Comparison of ENCODE assay signal across 26 cellular contexts in genomic region chr10:17141504-17142229, GRCh38.
"Had no signal": no experiment of that assay in that cellular context is flagged by ENCODE, and none has a peak within 500 bp of the region (broad histone marks: within the 10 kb centered on the region; RNA-seq: fewer than 3 reads in every experiment).

No MANE protein-coding gene starts in this region.

- H3K4me3 ChIP-seq: dorsolateral prefrontal cortex, esophagus muscularis mucosa, hepatocyte, lower lobe of right lung, neural progenitor cell, right lobe of liver, skin epidermis, vagina had no signal

- H3K36me3 ChIP-seq: esophagus muscularis mucosa, lower lobe of right lung, neural progenitor cell, right lobe of liver, vagina, WERI-Rb-1 had no signal

- H3K4me1 ChIP-seq: esophagus muscularis mucosa, lower lobe of right lung had no signal

- H3K4me1 Mint-ChIP-seq: immature natural killer cell, naive B cell had no signal

- H3K4me3 Mint-ChIP-seq: activated T-cell treated with anti-CD3 and anti-CD28 coated beads, Interleukin-2, amount 50 U/mL, for 24 hours; brain; effector memory CD8-positive, alpha-beta T cell; immature natural killer cell; naive B cell; neural progenitor cell; stimulated activated effector memory CD8-positive, alpha-beta T cell treated with anti-CD3 and anti-CD28 coated beads, Interleukin-12 subunit alpha, Interleukin-12 subunit beta, amount 100 ng/mL, for 72 hours; stimulated activated naive CD8-positive, alpha-beta T cell treated with anti-CD3 and anti-CD28 coated beads, Interleukin-15, amount 100 ng/mL, for 72 hours; type B pancreatic cell had no signal

- H3K27me3 ChIP-seq: esophagus muscularis mucosa, hepatocyte, neural progenitor cell, right lobe of liver, vagina had no signal

- DNase-seq: activated CD4-positive, alpha-beta T cell treated with anti-CD3 and anti-CD28 coated beads, Interleukin-2, amount 50 U/mL, for 1 hour; activated CD4-positive, CD25-positive, alpha-beta regulatory T cell treated with anti-CD3 and anti-CD28 coated beads, Interleukin-2, amount 50 U/mL, for 72 hours; activated naive CD4-positive, alpha-beta T cell treated with Interleukin-2 at 50 U/mL for 16 hours; activated T-cell treated with anti-CD3 and anti-CD28 coated beads, Interleukin-2, amount 50 U/mL, for 24 hours; anterior cingulate cortex; central memory CD4-positive, alpha-beta T cell; dorsolateral prefrontal cortex; effector memory CD8-positive, alpha-beta T cell; glutamatergic neuron; immature natural killer cell; lower lobe of right lung; naive B cell; posterior cingulate gyrus; right lobe of liver; stimulated activated CD4-positive, alpha-beta T cell treated with anti-CD3 and anti-CD28 coated beads, Interleukin-2, amount 100 ng/mL, for 24 hours; stimulated activated naive CD8-positive, alpha-beta T cell treated with anti-CD3 and anti-CD28 coated beads, Interleukin-15, amount 100 ng/mL, for 72 hours; WERI-Rb-1 had no signal

- H3K27ac ChIP-seq: dorsolateral prefrontal cortex, esophagus muscularis mucosa, hepatocyte, lower lobe of right lung, neural progenitor cell, right lobe of liver, skin epidermis, vagina, WERI-Rb-1 had no signal

- H3K9me3 Mint-ChIP-seq: activated T-cell treated with anti-CD3 and anti-CD28 coated beads, Interleukin-2, amount 50 U/mL, for 24 hours; activated T-helper 2 cell treated with anti-CD3 and anti-CD28 coated beads, Interferon-gamma antibody, Interleukin-2, Interleukin-4, amounts not matched to agents 10 μg/mL and 5 μg/mL and 100 μg/mL, durations not matched to agents 14 hours and 24 hours and 36 hours had no signal

- H3K27ac Mint-ChIP-seq: activated T-cell treated with anti-CD3 and anti-CD28 coated beads, Interleukin-2, amount 50 U/mL, for 24 hours; activated T-helper 2 cell treated with anti-CD3 and anti-CD28 coated beads, Interferon-gamma antibody, Interleukin-2, Interleukin-4, amounts not matched to agents 10 μg/mL and 5 μg/mL and 100 μg/mL, durations not matched to agents 14 hours and 24 hours and 36 hours; brain; effector memory CD8-positive, alpha-beta T cell; immature natural killer cell; neural progenitor cell; stimulated activated effector memory CD8-positive, alpha-beta T cell treated with anti-CD3 and anti-CD28 coated beads, Interleukin-12 subunit alpha, Interleukin-12 subunit beta, amount 100 ng/mL, for 72 hours; type B pancreatic cell had no signal

- H3K36me3 Mint-ChIP-seq: stimulated activated effector memory CD8-positive, alpha-beta T cell treated with anti-CD3 and anti-CD28 coated beads, Interleukin-12 subunit alpha, Interleukin-12 subunit beta, amount 100 ng/mL, for 72 hours; type B pancreatic cell had no signal

- H3K27me3 Mint-ChIP-seq: activated T-cell treated with anti-CD3 and anti-CD28 coated beads, Interleukin-2, amount 50 U/mL, for 24 hours; effector memory CD8-positive, alpha-beta T cell; naive B cell; stimulated activated naive CD8-positive, alpha-beta T cell treated with anti-CD3 and anti-CD28 coated beads, Interleukin-15, amount 100 ng/mL, for 72 hours; type B pancreatic cell had no signal

- H3K9me3 ChIP-seq: esophagus muscularis mucosa, lower lobe of right lung, right lobe of liver, vagina had no signal
